In genomic region chr6:4788953-4789584, GRCh38 we compare ENCODE assay signal across 10 cellular contexts. TPM values are rescaled to one million over a fixed set of nuclear protein-coding genes. Genes with fewer than 3 reads are reported as not detected.
DNase-seq lines count a peak whose midpoint lies in the region; ATAC-seq and TF ChIP-seq lines count a peak whose summit lies in the region.
"Had no signal": no experiment of that assay in that cellular context is flagged by ENCODE, and none has a peak within 500 bp of the region (broad histone marks: within the 10 kb centered on the region; RNA-seq: fewer than 3 reads in every experiment).

No MANE protein-coding gene starts in this region.

- H3K4me1 Mint-ChIP-seq in HFFc6 (ENCODE audit: low read depth) = peaks cover 35% of the 10 kb centered on the region

- no peak overlapping the region for H3K23ac ChIP-seq in mesenchymal stem cell (ENCODE audit: low read length in 2 of 2)

- H3K14ac ChIP-seq in mesenchymal stem cell (ENCODE audit: low read length in 2 of 2) = peak overlapping the region in 1 of 2 experiments; percentile 56

- H3K4ac ChIP-seq in mesenchymal stem cell (ENCODE audit: low read depth in 1 of 2, low read length in 2 of 2) = no peak overlapping the region

- H2BK120ac ChIP-seq in mesenchymal stem cell (ENCODE audit: low read depth, low read length) = no peak overlapping the region

- no peak overlapping the region for H3K27ac ChIP-seq in mesenchymal stem cell (ENCODE audit: low read length, poor library complexity, severe bottlenecking)

- H4K8ac ChIP-seq in mesenchymal stem cell (ENCODE audit: low read length) = no peak overlapping the region

- H2BK15ac ChIP-seq in mesenchymal stem cell (ENCODE audit: low read depth, poor library complexity, severe bottlenecking) = no peak overlapping the region

- no peaks in the 10 kb centered on the region; the same call in 1 of the 2 replicates for H3K27me3 Mint-ChIP-seq in HFFc6 (ENCODE audit: insufficient read depth)

- DNase-seq in mesenchymal stem cell = no peak
- DNase-seq in HFFc6 = no peak
- DNase-seq in SIG-M5 treated with dmso at 0.1 percent for 504 hours (lab: John Stamatoyannopoulos, UW; ENCODE audit: unreplicated experiment) = no peak
- no peak for DNase-seq in HT-29 (ENCODE audit: low spot score)
- DNase-seq in UCSD-AML1 (lab: John Stamatoyannopoulos, UW; ENCODE audit: unreplicated experiment) = no peak
- DNase-seq: NCI-H146, T-helper 2 cell had no signal

- H3K4me2 ChIP-seq in mesenchymal stem cell (ENCODE audit: low read length, poor library complexity, severe bottlenecking) = no peak overlapping the region

- H3K27ac Mint-ChIP-seq in HFFc6 = no peak overlapping the region

- no peak overlapping the region for H2AK5ac ChIP-seq in mesenchymal stem cell (ENCODE audit: low read length, severe bottlenecking)

- peaks cover 9% of the 10 kb centered on the region for H3K36me3 Mint-ChIP-seq in HFFc6 (ENCODE audit: low read depth)

- H2BK5ac ChIP-seq in mesenchymal stem cell (ENCODE audit: low read depth, low read length, poor library complexity, severe bottlenecking) = no peak overlapping the region

- ATAC-seq in GM18511 (IDR thresholded peaks at IDR 0.05; ENCODE audit: unreplicated experiment) (peak; percentile 97), GM21619 (IDR thresholded peaks at IDR 0.05; ENCODE audit: unreplicated experiment) (peak; percentile 93), HG03378 (IDR thresholded peaks at IDR 0.05; ENCODE audit: unreplicated experiment) (peak; percentile 79)

- 78% methylated on average over 16 of the region's 16 CpGs for WGBS in mesenchymal stem cell

- no peaks in the 10 kb centered on the region for H3K36me3 ChIP-seq in mesenchymal stem cell (ENCODE audit: control insufficient read depth in 1 of 2, insufficient read depth in 2 of 2, low read depth in 1 of 2, low read length in 2 of 2)

- H3K79me1 ChIP-seq in mesenchymal stem cell (replicated peaks; ENCODE audit: low read length, poor library complexity, severe bottlenecking) = peaks cover 45% of the 10 kb centered on the region

- no peak overlapping the region for H3K4me3 ChIP-seq in mesenchymal stem cell (ENCODE audit: insufficient read depth in 1 of 2, low read depth in 1 of 2, low read length in 2 of 2)

- H2BK12ac ChIP-seq in mesenchymal stem cell (ENCODE audit: low read length in 2 of 2) = peak overlapping the region in 1 of 2 experiments; percentile 37

- peak overlapping the region; percentile 63 for H4K91ac ChIP-seq in mesenchymal stem cell (ENCODE audit: low read length)

- H3K4me1 ChIP-seq in mesenchymal stem cell (ENCODE audit: control insufficient read depth, insufficient read depth, low read depth, low read length) = peaks cover 11% of the 10 kb centered on the region

- no peak overlapping the region for H3K4me3 Mint-ChIP-seq in HFFc6

- TF ChIP-seq CTCF in HFFc6 (IDR thresholded peaks at IDR 0.05) = no peak

- no peaks in the 10 kb centered on the region for H3K9me3 ChIP-seq in mesenchymal stem cell (ENCODE audit: control insufficient read depth, low read length)

- H3K27me3 ChIP-seq in mesenchymal stem cell (ENCODE audit: control insufficient read depth in 1 of 2, insufficient read depth in 1 of 2, low read length in 2 of 2) = no peaks in the 10 kb centered on the region

- peak overlapping the region in 1 of 2 experiments; percentile 30 for H3K18ac ChIP-seq in mesenchymal stem cell (ENCODE audit: low read depth in 1 of 2, low read length in 2 of 2)

- no peak overlapping the region for H2AFZ ChIP-seq in mesenchymal stem cell (ENCODE audit: low read depth, low read length)

- no peak overlapping the region for H3K9ac ChIP-seq in mesenchymal stem cell (ENCODE audit: low read length)

- no peaks in the 10 kb centered on the region for H3K9me3 Mint-ChIP-seq in HFFc6

RNA-seq across cellular contexts. Expression of gene CDYL, which starts 12.9 kb away (rescaled TPM):
- polyA plus RNA-seq in mesenchymal stem cell (2013, experiment 1 of 2) = 35.1 TPM
- 33.1 TPM for polyA plus RNA-seq in mesenchymal stem cell (2013, experiment 2 of 2)
- total RNA-seq in HFFc6 (2021; fragmentation: NEBNext Ultra II Directional; extraction: Animal tissue kit (Norgen Biotek cat#: 25700)) = 10 to 100 TPM; 28.4 to 34.8 (median 33.8) TPM
- total RNA-seq in HT-29 (2014; rRNA removed; shearing (Covaris generic)) = 33.1 and 41.6 TPM in 2 replicates
